ENCODE assay signal across 2 cellular contexts in genomic region chr5:972575-972974, GRCh38. TPM values are rescaled to one million over a fixed set of nuclear protein-coding genes. Genes with fewer than 3 reads are reported as not detected.
"Had no signal": no experiment of that assay in that cellular context is flagged by ENCODE, and none has a peak within 500 bp of the region (broad histone marks: within the 10 kb centered on the region; RNA-seq: fewer than 3 reads in every experiment).

No MANE protein-coding gene starts in this region.

RNA-seq across cellular contexts. Expression of gene NKD2, which starts 36.0 kb away (rescaled TPM):
- total RNA-seq: SJCRH30 had no signal
- polyA plus RNA-seq: SK-N-SH had no signal
